8 cellular contexts compared by ENCODE assay signal in the genomic region with DNA sequence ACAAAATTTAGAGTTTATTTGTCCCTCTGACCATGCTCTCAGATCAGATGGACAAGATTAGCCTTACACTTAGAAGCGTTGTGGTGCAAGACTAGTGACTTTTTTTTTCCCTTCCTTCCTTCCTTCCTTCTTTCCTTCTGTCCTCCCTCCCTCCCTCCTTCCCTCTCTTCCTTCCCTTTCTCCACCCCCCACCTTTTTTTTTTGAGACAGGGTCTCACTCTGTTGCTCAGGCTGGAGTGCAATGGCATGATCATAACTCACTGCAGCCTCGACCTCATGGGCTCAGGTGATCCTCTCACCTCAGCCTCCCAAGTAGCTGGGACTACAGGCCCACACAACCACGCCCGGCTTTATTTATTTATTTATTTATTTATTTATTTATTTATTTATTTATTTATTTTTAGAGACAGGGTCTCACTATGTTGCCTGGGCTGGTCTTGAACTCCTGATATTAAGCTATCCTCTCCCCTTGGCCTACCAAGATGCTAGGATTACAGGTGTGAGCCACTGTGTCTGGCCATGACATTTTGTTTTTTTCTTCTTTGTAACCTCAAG. TPM values are rescaled to one million over a fixed set of nuclear protein-coding genes. Genes with fewer than 3 reads are reported as not detected.
DNase-seq lines count a peak whose midpoint lies in the region; ATAC-seq, FAIRE-seq and TF ChIP-seq lines count a peak whose summit lies in the region.
"Not testable (repeated sequence)": the region's sequence is repeated elsewhere in the genome, so short reads cannot be mapped to it uniquely, and the experiment has no call there.
"Had no signal": no experiment of that assay in that cellular context is flagged by ENCODE, and none has a peak within 500 bp of the region (broad histone marks: within the 10 kb centered on the region; RNA-seq: fewer than 3 reads in every experiment).

No MANE protein-coding gene starts in this region.

- H2BK15ac ChIP-seq in H9 (ENCODE audit: low read depth, low read length) = not testable (repeated sequence)

- FAIRE-seq in astrocyte (lab: Jason Lieb, UNC) = not testable (repeated sequence)

- H3K79me2 ChIP-seq in H9 (ENCODE audit: insufficient read depth, low read length); astrocyte (ENCODE audit: insufficient read depth, low read length): not testable (repeated sequence)

- POLR2A ChIA-PET in naive thymus-derived CD8-positive, alpha-beta T cell (lab: Charles Lee) = interaction anchor here (0.6 to 4.9 kb wide), 11 partner anchors 22 to 653 kb away, joined by 3 to 37 read pairs (median 4); partner anchors contain the start of genes FAM200A, ZKSCAN5, ZNF394 and ZNF655

- not testable (repeated sequence) for ATAC-seq in naive thymus-derived CD8-positive, alpha-beta T cell

- H3K9ac ChIP-seq in H9 (ENCODE audit: extremely low read depth, insufficient read length, low read length) (peak overlapping the region; percentile 40), astrocyte (ENCODE audit: low read length) (peak overlapping the region; percentile 68)

- not testable (repeated sequence) for H3K79me1 ChIP-seq in H9 (ENCODE audit: insufficient read depth, low read depth, low read length, poor library complexity, severe bottlenecking)

- H4K5ac ChIP-seq in H9 (ENCODE audit: insufficient read length, low read depth, low read length) = not testable (repeated sequence)

- H3K56ac ChIP-seq in H9 (ENCODE audit: insufficient read length, low read depth, low read length) = not testable (repeated sequence)

- H3K27ac ChIP-seq in H9 (ENCODE audit: insufficient read length, low read depth, low read length) = peak overlapping the region; percentile 26
- not testable (repeated sequence) for H3K27ac ChIP-seq in astrocyte (ENCODE audit: low read depth, low read length)
- H3K27ac ChIP-seq in skin epidermis = peak overlapping the region in 6 of 21 experiments; percentile 30 to 77 (median 64)

- not testable (repeated sequence) for H3K27me3 Mint-ChIP-seq in H9 (ENCODE audit: low read depth); endothelial cell (ENCODE audit: unreplicated experiment); naive thymus-derived CD8-positive, alpha-beta T cell
- peaks cover 10% of the 10 kb centered on the region for H3K27me3 Mint-ChIP-seq in astrocyte (ENCODE audit: low read depth, unreplicated experiment)

- H3K4me2 ChIP-seq in H9 (ENCODE audit: insufficient read depth, insufficient read length, low read length) (peak overlapping the region; percentile 84), astrocyte (ENCODE audit: low read length) (peak overlapping the region; percentile 92)

- H3K4me1 Mint-ChIP-seq in H9 = peaks cover 21 to 27% of the 10 kb centered on the region in 2 experiments
- H3K4me1 Mint-ChIP-seq in astrocyte (ENCODE audit: low read depth, unreplicated experiment); endothelial cell (ENCODE audit: unreplicated experiment): not testable (repeated sequence)
- peaks cover 6 to 19% (median 15%) of the 10 kb centered on the region in 4 donors for H3K4me1 Mint-ChIP-seq in naive thymus-derived CD8-positive, alpha-beta T cell

- H3K14ac ChIP-seq in H9 (ENCODE audit: insufficient read depth, low read length) = not testable (repeated sequence)

- not testable (repeated sequence) for H3T11ph ChIP-seq in H9 (ENCODE audit: low read length)

- H3K9me3 ChIP-seq in H9 (ENCODE audit: control insufficient read depth, low read depth, low read length); astrocyte (ENCODE audit: insufficient read depth, low read depth, low read length); iPS-18c (ENCODE audit: control insufficient read depth, insufficient read depth, low read length): not testable (repeated sequence)

- H4K91ac ChIP-seq in H9 (ENCODE audit: insufficient read length, low read depth, low read length) = not testable (repeated sequence)

- not testable (repeated sequence) for H2AK5ac ChIP-seq in H9 (ENCODE audit: insufficient read length, low read length)

- peak overlapping the region; percentile 22 to 98 (median 98); a peak in 5 of 7 replicates for H3K27ac Mint-ChIP-seq in H9
- peak overlapping the region; percentile 62 for H3K27ac Mint-ChIP-seq in astrocyte (ENCODE audit: unreplicated experiment)
- H3K27ac Mint-ChIP-seq in endothelial cell (ENCODE audit: unreplicated experiment) = not testable (repeated sequence)
- peak overlapping the region; percentile 80 to 96 (median 94) for H3K27ac Mint-ChIP-seq in naive thymus-derived CD8-positive, alpha-beta T cell

- H2BK12ac ChIP-seq in H9 (ENCODE audit: insufficient read length, low read depth, low read length) = not testable (repeated sequence)

- not testable (repeated sequence) for H4K8ac ChIP-seq in H9 (replicated peaks; ENCODE audit: insufficient read length, low read depth, low read length)

- not testable (repeated sequence) for H4K20me1 ChIP-seq in H9 (ENCODE audit: control insufficient read depth, insufficient read depth, insufficient read length); astrocyte (ENCODE audit: insufficient read depth, low read length)

- not testable (repeated sequence) for H3K4ac ChIP-seq in H9 (ENCODE audit: low read depth, low read length)

- H2AFZ ChIP-seq in H9 (ENCODE audit: low read length) = not testable (repeated sequence)
- H2AFZ ChIP-seq in astrocyte (ENCODE audit: low read depth, low read length) = peak overlapping the region; percentile 90

- H3K9me3 Mint-ChIP-seq in H9; astrocyte (ENCODE audit: unreplicated experiment); endothelial cell (ENCODE audit: unreplicated experiment); naive thymus-derived CD8-positive, alpha-beta T cell: not testable (repeated sequence)

- not testable (repeated sequence) for H3K18ac ChIP-seq in H9 (ENCODE audit: insufficient read length, low read depth, low read length)

- H2BK20ac ChIP-seq in H9 (ENCODE audit: low read depth, low read length, poor library complexity, severe bottlenecking) = not testable (repeated sequence)

- H3K36me3 Mint-ChIP-seq in H9 (ENCODE audit: insufficient read depth in 1 of 3, low read depth in 3 of 3); astrocyte (ENCODE audit: low read depth, unreplicated experiment); endothelial cell (ENCODE audit: low read depth, unreplicated experiment); naive thymus-derived CD8-positive, alpha-beta T cell: not testable (repeated sequence)

- not testable (repeated sequence) for DNase-seq in H9; astrocyte (ENCODE audit: low read depth); endothelial cell (ENCODE audit: low spot score); naive thymus-derived CD8-positive, alpha-beta T cell

- H3K4me3 Mint-ChIP-seq in H9 (peak overlapping the region; percentile 83 to 88), astrocyte (ENCODE audit: unreplicated experiment) (peak overlapping the region; percentile 89), endothelial cell (ENCODE audit: unreplicated experiment) (peak overlapping the region; percentile 95)
- peak overlapping the region; percentile 87 to 98 (median 94) for H3K4me3 Mint-ChIP-seq in naive thymus-derived CD8-positive, alpha-beta T cell

- not testable (repeated sequence) for H2BK120ac ChIP-seq in H9 (ENCODE audit: low read depth, low read length, poor library complexity, severe bottlenecking)

- no CpG with 5 or more reads among the region's 4 CpGs for WGBS in H9 (ENCODE audit: extremely low coverage, insufficient read length, low lambda C conversion rate)

- not testable (repeated sequence) for H3K27me3 ChIP-seq in H9 (ENCODE audit: insufficient read depth, low read length); astrocyte (ENCODE audit: insufficient read depth, low read length)

- not testable (repeated sequence) for H2BK5ac ChIP-seq in H9 (ENCODE audit: insufficient read length, low read length)

- TF ChIP-seq CTCF in H9 (conservative IDR thresholded peaks at IDR 0.05); WI38 (IDR thresholded peaks at IDR 0.05; ENCODE audit: low read depth, low read length); astrocyte (IDR thresholded peaks at IDR 0.05; ENCODE audit: insufficient read depth, low read depth, low read length); endothelial cell (IDR thresholded peaks at IDR 0.05; ENCODE audit: unreplicated experiment): not testable (repeated sequence)

- H3K4me3 ChIP-seq in WI38 (ENCODE audit: low read depth, low read length) (peak overlapping the region; percentile 61), astrocyte (ENCODE audit: insufficient read depth, low read depth, low read length) (peak overlapping the region; percentile 68), iPS-18c (ENCODE audit: insufficient read depth, low read depth, low read length) (peak overlapping the region; percentile 58), skin epidermis (peak overlapping the region; percentile 22 to 60 (median 49))

- not testable (repeated sequence) for H3K23ac ChIP-seq in H9 (ENCODE audit: insufficient read length, low read depth, low read length)

- H3K36me3 ChIP-seq in astrocyte (ENCODE audit: insufficient read depth, low read length) = not testable (repeated sequence)

- H3K23me2 ChIP-seq in H9 (ENCODE audit: insufficient read length, low read depth, low read length, poor library complexity, severe bottlenecking) = peaks cover 10% of the 10 kb centered on the region

- H3K4me1 ChIP-seq in H9 (ENCODE audit: insufficient read depth, low read length); astrocyte (ENCODE audit: insufficient read depth, low read length): not testable (repeated sequence)

RNA-seq across cellular contexts. Expression of gene TMEM225B, which starts 17.2 kb away (rescaled TPM):
- total RNA-seq in H9 (2021) = 0.44 TPM in 1 of 2 replicates, not detected in the other
- 0.23 and 0.43 TPM in 2 replicates for total RNA-seq in astrocyte
- 0.46 TPM for total RNA-seq in endothelial cell (ENCODE audit: unreplicated experiment)
- total RNA-seq in naive thymus-derived CD8-positive, alpha-beta T cell = 1 to 10 TPM; 2.3 to 2.5 TPM
- polyA plus RNA-seq in naive thymus-derived CD8-positive, alpha-beta T cell = 1 to 10 TPM; 2.7 to 3.4 (median 2.8) TPM
- total RNA-seq: occipital lobe had no signal

RNA-seq across cellular contexts. Expression of gene ZNF655, which starts 22.4 kb away (rescaled TPM):
- total RNA-seq in H9 (2021) = 48.8 and 49.2 TPM in 2 replicates
- 54.1 and 59.7 TPM in 2 replicates for total RNA-seq in astrocyte
- total RNA-seq in endothelial cell (ENCODE audit: unreplicated experiment) = 36.3 TPM
- total RNA-seq in naive thymus-derived CD8-positive, alpha-beta T cell = 100 to 1,000 TPM; 179 to 181 TPM
- 10 to 100 TPM; 70.3 to 86.3 (median 74.3) TPM for polyA plus RNA-seq in naive thymus-derived CD8-positive, alpha-beta T cell

RNA-seq across cellular contexts. Expression of gene FAM200A, which starts 28.9 kb away (rescaled TPM):
- 7.8 and 8.7 TPM in 2 replicates for total RNA-seq in H9 (2021)
- 4.7 TPM in 2 replicates for total RNA-seq in astrocyte
- total RNA-seq in endothelial cell (ENCODE audit: unreplicated experiment) = 6.8 TPM
- 10 to 100 TPM in 1 of 2 experiments, 1 to 10 TPM in 1; 8.6 to 11.3 TPM for total RNA-seq in naive thymus-derived CD8-positive, alpha-beta T cell
- 1 to 10 TPM; 3.2 to 6.3 (median 5.4) TPM for polyA plus RNA-seq in naive thymus-derived CD8-positive, alpha-beta T cell

RNA-seq across cellular contexts. Expression of gene ZSCAN25, which starts 35.9 kb away (rescaled TPM):
- total RNA-seq in H9 (2021) (21.3 and 21.5 TPM in 2 replicates), astrocyte (13.3 and 14.6 TPM in 2 replicates), endothelial cell (ENCODE audit: unreplicated experiment) (23.8 TPM)
- 10 to 100 TPM; 57.1 to 57.8 TPM for total RNA-seq in naive thymus-derived CD8-positive, alpha-beta T cell
- 10 to 100 TPM in 2 of 3 donors, 1 to 10 TPM in 1; 9.2 to 19.0 (median 16.2) TPM for polyA plus RNA-seq in naive thymus-derived CD8-positive, alpha-beta T cell
